8 cellular contexts compared by ENCODE assay signal in the genomic region with DNA sequence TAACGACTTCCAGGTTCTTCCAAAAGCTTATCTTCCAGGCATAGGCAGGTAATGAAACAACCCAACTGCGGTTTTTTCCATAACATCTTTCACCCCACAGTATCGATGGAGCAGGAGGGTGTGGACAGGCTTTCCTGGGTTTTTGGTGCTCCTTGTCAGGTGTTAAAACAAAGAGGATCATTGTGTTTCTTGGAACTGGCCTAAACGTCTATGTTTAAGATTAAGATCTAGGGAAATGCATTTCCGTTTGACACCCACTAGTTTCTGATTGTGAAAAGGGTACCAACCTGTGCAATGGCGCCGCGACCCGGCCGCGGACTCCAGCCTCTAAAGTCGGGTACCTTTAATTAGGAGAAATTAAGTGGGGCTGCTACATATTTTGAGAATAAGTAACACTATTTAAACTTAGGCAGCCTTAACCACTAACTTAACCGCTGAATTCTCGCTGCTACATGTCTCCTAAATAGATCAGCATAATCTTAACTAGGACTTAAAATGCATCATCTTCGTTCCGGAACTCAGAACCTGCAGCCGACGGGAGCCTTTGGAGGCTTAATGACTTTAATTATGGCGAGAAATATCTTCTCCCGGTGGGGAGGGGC. TPM values are rescaled to one million over a fixed set of nuclear protein-coding genes. Genes with fewer than 3 reads are reported as not detected.
DNase-seq lines count a peak whose midpoint lies in the region; ATAC-seq, FAIRE-seq and TF ChIP-seq lines count a peak whose summit lies in the region.

No MANE protein-coding gene starts in this region.

- dilution Hi-C loops in endothelial cell of umbilical vein (cut with MboI; ENCODE audit: extremely low pct_ligation_motif_present, low sequenced_read_pairs), result no loop called here

- TSS peak; percentile 53 for BruUV-seq in endothelial cell of umbilical vein (replicated peaks; lab: Mats Ljungman, UMichigan)

- intact Hi-C loops in endothelial cell of umbilical vein (cut with micrococcal nuclease), result loop anchor here (2.0 to 5.0 kb wide), 2 partner anchors 98 to 229 kb away; a partner anchor contains a TSS

- H3K14ac ChIP-seq in neuronal stem cell (ENCODE audit: low read length), result no peak overlapping the region

- no peak overlapping the region for H3K23ac ChIP-seq in neuronal stem cell (ENCODE audit: low read depth, low read length, poor library complexity)

- H3K27me3 ChIP-seq in BLaER1 treated with 17β-estradiol and CSF1 and Interleukin-3, amounts not matched to agents 10 nM and 100 nM, result peaks cover 34 to 45% (median 40%) of the 10 kb centered on the region in 11 experiments
- H3K27me3 ChIP-seq in endothelial cell of umbilical vein (ENCODE audit: control insufficient read depth in 2 of 2, insufficient read depth in 2 of 2, low read length in 2 of 2), result no peaks in the 10 kb centered on the region
- H3K27me3 ChIP-seq in neuronal stem cell (ENCODE audit: control insufficient read depth in 3 of 3, insufficient read depth in 3 of 3, low read depth in 1 of 3, low read length in 3 of 3), result no peaks in the 10 kb centered on the region

- no peak overlapping the region for H2BK120ac ChIP-seq in neuronal stem cell (ENCODE audit: low read depth, low read length)

- peaks cover 0 to 86% (median 41%) of the 10 kb centered on the region in 11 experiments; a peak in 18 of 22 replicates for H4K20me1 ChIP-seq in BLaER1 treated with 17β-estradiol and CSF1 and Interleukin-3, amounts not matched to agents 10 nM and 100 nM
- H4K20me1 ChIP-seq in endothelial cell of umbilical vein (replicated peaks; ENCODE audit: control insufficient read depth, extremely low read depth, insufficient read depth, low read length), result no peaks in the 10 kb centered on the region

- H3K9me1 ChIP-seq in endothelial cell of umbilical vein (replicated peaks; ENCODE audit: control insufficient read depth, extremely low read depth, insufficient read depth, low read length), result no peaks in the 10 kb centered on the region

- H2BK5ac ChIP-seq in neuronal stem cell (ENCODE audit: low read length), result no peak overlapping the region

- POLR2A ChIA-PET in endothelial cell of umbilical vein (lab: Charles Lee), result no interaction called here

- no peak overlapping the region for H2BK15ac ChIP-seq in neuronal stem cell (ENCODE audit: low read length)

- no peak overlapping the region for H3K18ac ChIP-seq in neuronal stem cell (ENCODE audit: low read length)

- DNase-seq in NCI-H69 (lab: John Stamatoyannopoulos, UW), result peak; percentile 93
- DNase-seq in endothelial cell of umbilical vein (ENCODE audit: low read depth, low spot score), result no peak
- DNase-seq in neuronal stem cell (ENCODE audit: low spot score), result peak; percentile 8
- DNase-seq in NOMO-1 treated with dmso at 0.1 percent for 144 hours (lab: John Stamatoyannopoulos, UW; ENCODE audit: unreplicated experiment), result no peak
- DNase-seq in OCI-M2 (lab: John Stamatoyannopoulos, UW; ENCODE audit: unreplicated experiment), result no peak

- H2AK5ac ChIP-seq in neuronal stem cell (ENCODE audit: low read depth, low read length), result no peak overlapping the region

- no peak for TF ChIP-seq POLR2A in endothelial cell of umbilical vein (IDR thresholded peaks at IDR 0.05; ENCODE audit: low read depth, low read length)

- TF ChIP-seq CTCF in endothelial cell of umbilical vein (IDR thresholded peaks at IDR 0.05; ENCODE audit: extremely low read depth in 1 of 2, insufficient read depth in 1 of 2, low read depth in 1 of 2, low read length in 2 of 2), result no peak

- no peak overlapping the region for H4K8ac ChIP-seq in neuronal stem cell (ENCODE audit: low read depth, low read length)

- H3K36me3 ChIP-seq in BLaER1 treated with 17β-estradiol and CSF1 and Interleukin-3, amounts not matched to agents 10 nM and 100 nM, result peaks cover 0 to 12% (median 7%) of the 10 kb centered on the region in 11 experiments; a peak in 7 of 22 replicates
- H3K36me3 ChIP-seq in endothelial cell of umbilical vein (ENCODE audit: control insufficient read depth in 2 of 2, extremely low read depth in 1 of 2, insufficient read depth in 2 of 2, low read length in 2 of 2), result no peaks in the 10 kb centered on the region
- peaks cover 2 to 18% of the 10 kb centered on the region in 2 donors for H3K36me3 ChIP-seq in neuronal stem cell (replicated peaks in 1 of 2; ENCODE audit: control insufficient read depth in 2 of 2, insufficient read depth in 2 of 2, low read length in 2 of 2)

- no CpG with 5 or more reads among the region's 20 CpGs for WGBS in neuronal stem cell (ENCODE audit: extremely low coverage in 2 of 2, insufficient read length in 2 of 2, insufficient replicate concordance in 1 of 2), 2 donors

- peaks cover 19 to 23% (median 21%) of the 10 kb centered on the region in 10 experiments for H3K4me1 ChIP-seq in BLaER1 treated with 17β-estradiol and CSF1 and Interleukin-3, amounts not matched to agents 10 nM and 100 nM
- peaks cover 27% of the 10 kb centered on the region for H3K4me1 ChIP-seq in endothelial cell of umbilical vein (ENCODE audit: control insufficient read depth, extremely low read depth, insufficient read depth, low read length)
- peaks cover 17 to 21% of the 10 kb centered on the region in 2 donors for H3K4me1 ChIP-seq in neuronal stem cell (ENCODE audit: control insufficient read depth in 2 of 2, insufficient read depth in 1 of 2, low read depth in 1 of 2, low read length in 2 of 2)

- H3K9ac ChIP-seq in BLaER1 treated with 17β-estradiol and CSF1 and Interleukin-3, amounts not matched to agents 10 nM and 100 nM, result no peak overlapping the region
- H3K9ac ChIP-seq in endothelial cell of umbilical vein (replicated peaks; ENCODE audit: extremely low read depth, insufficient read depth, low read length) (peak overlapping the region; percentile 74), neuronal stem cell (ENCODE audit: low read depth, low read length, poor library complexity) (no peak overlapping the region)

- peak overlapping the region; percentile 45 to 79 (median 66) for H3K4me2 ChIP-seq in BLaER1 treated with 17β-estradiol and CSF1 and Interleukin-3, amounts not matched to agents 10 nM and 100 nM
- peak overlapping the region; percentile 77 for H3K4me2 ChIP-seq in endothelial cell of umbilical vein (ENCODE audit: insufficient read depth, low read length)
- H3K4me2 ChIP-seq in neuronal stem cell (ENCODE audit: insufficient read depth, low read length, poor library complexity, severe bottlenecking), result peak overlapping the region; percentile 63

- no peaks in the 10 kb centered on the region for H3K79me2 ChIP-seq in endothelial cell of umbilical vein (ENCODE audit: control insufficient read depth, insufficient read depth, low read length)

- no peaks in the 10 kb centered on the region for H3K9me3 ChIP-seq in BLaER1 treated with 17β-estradiol and CSF1 and Interleukin-3, amounts not matched to agents 10 nM and 100 nM (replicated peaks in 1 of 11)
- H3K9me3 ChIP-seq in endothelial cell of umbilical vein (replicated peaks; ENCODE audit: control insufficient read depth, insufficient read depth, low read length) (no peaks in the 10 kb centered on the region), neuronal stem cell (replicated peaks in 1 of 2; ENCODE audit: control insufficient read depth in 2 of 2, insufficient read depth in 1 of 2, low read depth in 1 of 2, low read length in 2 of 2) (no peaks in the 10 kb centered on the region)

- H4K91ac ChIP-seq in neuronal stem cell (ENCODE audit: low read depth, low read length, poor library complexity), result no peak overlapping the region

- H3K79me1 ChIP-seq in neuronal stem cell (ENCODE audit: low read depth, low read length), result peaks cover 1% of the 10 kb centered on the region

- H3K4ac ChIP-seq in neuronal stem cell (ENCODE audit: low read length), result no peak overlapping the region

- FAIRE-seq in endothelial cell of umbilical vein (lab: Jason Lieb, UNC), result no peak

- peak overlapping the region in 7 of 10 experiments; percentile 6 to 43 (median 31); a peak in 8 of 20 replicates for H3K4me3 ChIP-seq in BLaER1 treated with 17β-estradiol and CSF1 and Interleukin-3, amounts not matched to agents 10 nM and 100 nM
- peak overlapping the region; percentile 19 to 61 (median 52) for H3K4me3 ChIP-seq in endothelial cell of umbilical vein (replicated peaks in 1 of 3; ENCODE audit: insufficient read depth in 1 of 3, low read depth in 1 of 3, low read length in 3 of 3)
- H3K4me3 ChIP-seq in neuronal stem cell (ENCODE audit: low read length in 2 of 2), result peak overlapping the region in 1 of 2 donors; percentile 64

- H2AFZ ChIP-seq in endothelial cell of umbilical vein (ENCODE audit: low read depth, low read length), result peak overlapping the region; percentile 73
- peak overlapping the region; percentile 37 for H2AFZ ChIP-seq in neuronal stem cell (ENCODE audit: low read length)

- ATAC-seq in GM18909 (IDR thresholded peaks at IDR 0.05; ENCODE audit: poor library complexity, unreplicated experiment), result no peak
- ATAC-seq in HG02678 (IDR thresholded peaks at IDR 0.05; ENCODE audit: unreplicated experiment), result no peak

- no peak overlapping the region for H2BK12ac ChIP-seq in neuronal stem cell (ENCODE audit: low read length)

- no peak overlapping the region for H3K27ac ChIP-seq in BLaER1 treated with 17β-estradiol and CSF1 and Interleukin-3, amounts not matched to agents 10 nM and 100 nM
- peak overlapping the region; percentile 99 for H3K27ac ChIP-seq in endothelial cell of umbilical vein (ENCODE audit: insufficient read depth, low read depth, low read length)
- no peak overlapping the region for H3K27ac ChIP-seq in neuronal stem cell (replicated peaks; ENCODE audit: low read length)

- CTCF ChIA-PET in endothelial cell of umbilical vein (lab: Charles Lee), result interaction anchor here (0.9 to 3.8 kb wide), 5 partner anchors 10 to 174 kb away, joined by 3 to 38 read pairs (median 21); a partner anchor contains a TSS

RNA-seq across cellular contexts. Expression of a gene that starts 31.5 kb away (rescaled TPM):
- not detected in 2 replicates for total RNA-seq in endothelial cell of umbilical vein
- polyA plus RNA-seq in endothelial cell of umbilical vein, result not detected in 2 replicates
- not detected in 2 replicates for polyA plus RNA-seq in endothelial cell of umbilical vein (2011; cell fraction: cytosol; rRNA removed)
- polyA plus RNA-seq in endothelial cell of umbilical vein (2011; cell fraction: nucleus; rRNA removed), result not detected in 2 replicates
- polyA plus RNA-seq in endothelial cell of umbilical vein (2012), result not detected in 2 replicates
- not detected in 2 replicates for polyA minus RNA-seq in endothelial cell of umbilical vein
- polyA minus RNA-seq in endothelial cell of umbilical vein (2011; cell fraction: cytosol; rRNA and poly(A)+ RNA removed), result not detected
- not detected in 2 replicates for polyA minus RNA-seq in endothelial cell of umbilical vein (2011; cell fraction: nucleus; rRNA and poly(A)+ RNA removed)
- not detected for polyA plus RNA-seq in neuronal stem cell (2013, experiment 1 of 2)
- polyA plus RNA-seq in neuronal stem cell (2013, experiment 2 of 2), result not detected

RNA-seq across cellular contexts. Expression of a gene that starts 42.7 kb away (rescaled TPM):
- 0.99 and 1.1 TPM in 2 replicates for total RNA-seq in endothelial cell of umbilical vein
- 0.58 and 0.81 TPM in 2 replicates for polyA plus RNA-seq in endothelial cell of umbilical vein
- 0.32 and 0.39 TPM in 2 replicates for polyA plus RNA-seq in endothelial cell of umbilical vein (2011; cell fraction: cytosol; rRNA removed)
- 0.24 and 0.46 TPM in 2 replicates for polyA plus RNA-seq in endothelial cell of umbilical vein (2011; cell fraction: nucleus; rRNA removed)
- polyA plus RNA-seq in endothelial cell of umbilical vein (2012), result 0.47 and 1.2 TPM in 2 replicates
- 0.24 and 0.47 TPM in 2 replicates for polyA minus RNA-seq in endothelial cell of umbilical vein
- 0.41 TPM for polyA minus RNA-seq in endothelial cell of umbilical vein (2011; cell fraction: cytosol; rRNA and poly(A)+ RNA removed)
- polyA minus RNA-seq in endothelial cell of umbilical vein (2011; cell fraction: nucleus; rRNA and poly(A)+ RNA removed), result 0.05 and 0.10 TPM in 2 replicates
- polyA plus RNA-seq in neuronal stem cell (2013, experiment 1 of 2), result 2.0 TPM
- polyA plus RNA-seq in neuronal stem cell (2013, experiment 2 of 2), result 2.2 TPM

Comparison
In these comparisons a context has a peak if more than half of its experiments do, and no peak if none do; other contexts are left out.
1. DNase-seq: peak in NCI-H69 (single experiment) and neuronal stem cell (single experiment); none in endothelial cell of umbilical vein (single experiment), NOMO-1 treated with dmso at 0.1 percent for 144 hours (single experiment) and OCI-M2 (single experiment).
2. Peak in every context shown above with its lines, with median percentiles within 50 percentile points of each other: H3K4me2 ChIP-seq.